ENCODE assay signal across 28 cellular contexts in genomic region chr10:11115337-11115736, GRCh38.
DNase-seq lines count a peak whose midpoint lies in the region; ATAC-seq and TF ChIP-seq lines count a peak whose summit lies in the region.
"Had no signal": no experiment of that assay in that cellular context is flagged by ENCODE, and none has a peak within 500 bp of the region (broad histone marks: within the 10 kb centered on the region; RNA-seq: fewer than 3 reads in every experiment).

No MANE protein-coding gene starts in this region.

- no peak overlapping the region for H3K27ac ChIP-seq in CD4-positive, CD25-positive, alpha-beta regulatory T cell (ENCODE audit: insufficient read depth, low read length, poor library complexity, severe bottlenecking)
- H3K27ac ChIP-seq in heart left ventricle, result peak overlapping the region; percentile 35 to 81 (median 60)
- peak overlapping the region; percentile 30 for H3K27ac ChIP-seq in right cardiac atrium (ENCODE audit: low read length)
- no peak overlapping the region for H3K27ac ChIP-seq in upper lobe of left lung
- H3K27ac ChIP-seq: BLaER1, HL-60 had no signal

- no peak for TF ChIP-seq CTCF in heart left ventricle (IDR thresholded peaks at IDR 0.05)
- no peak for TF ChIP-seq CTCF in upper lobe of left lung (IDR thresholded peaks at IDR 0.05)
- no peak for TF ChIP-seq CTCF in Calu3 (IDR thresholded peaks at IDR 0.05; ENCODE audit: unreplicated experiment)

- H3K4me1 ChIP-seq in CD4-positive, CD25-positive, alpha-beta regulatory T cell (ENCODE audit: control insufficient read depth, insufficient read depth, low read length, poor library complexity, severe bottlenecking), result peaks cover 9% of the 10 kb centered on the region
- H3K4me1 ChIP-seq in heart left ventricle (peaks cover 6 to 80% (median 33%) of the 10 kb centered on the region in 12 donors), right cardiac atrium (ENCODE audit: control insufficient read depth, insufficient read depth, low read length) (peaks cover 11% of the 10 kb centered on the region), upper lobe of left lung (no peaks in the 10 kb centered on the region)

- no peak for ATAC-seq in CD4-positive, CD25-positive, alpha-beta regulatory T cell (ENCODE audit: low read depth in 2 of 2)
- ATAC-seq in T-helper 17 cell, result no peak
- peak; percentile 59 to 81 (median 64) for ATAC-seq in heart left ventricle
- ATAC-seq in right cardiac atrium, result peak; percentile 65 to 76
- ATAC-seq in upper lobe of left lung (ENCODE audit: low FRiP score in 2 of 2), result no peak
- ATAC-seq in GM18519 (IDR thresholded peaks at IDR 0.05; ENCODE audit: low FRiP score, unreplicated experiment), result no peak
- ATAC-seq: GM12878, HCT116, PC-3 had no signal

- H3K9me3 ChIP-seq in CD4-positive, CD25-positive, alpha-beta regulatory T cell (ENCODE audit: control insufficient read depth in 2 of 2, low read length in 2 of 2), result no peaks in the 10 kb centered on the region
- no peaks in the 10 kb centered on the region for H3K9me3 ChIP-seq in T-helper 17 cell (ENCODE audit: control insufficient read depth, low read length, poor library complexity, severe bottlenecking)
- H3K9me3 ChIP-seq in heart left ventricle, result no peaks in the 10 kb centered on the region
- H3K9me3 ChIP-seq in right cardiac atrium (ENCODE audit: control insufficient read depth, low read length), result no peaks in the 10 kb centered on the region
- no peaks in the 10 kb centered on the region for H3K9me3 ChIP-seq in upper lobe of left lung
- H3K9me3 ChIP-seq: BLaER1 had no signal

- no peak overlapping the region for H3K4me3 ChIP-seq in CD4-positive, CD25-positive, alpha-beta regulatory T cell (ENCODE audit: low read depth, low read length)
- H3K4me3 ChIP-seq in heart left ventricle (no peak overlapping the region), right cardiac atrium (ENCODE audit: low read length) (no peak overlapping the region), upper lobe of left lung (no peak overlapping the region)
- H3K4me3 ChIP-seq: BLaER1, GM12878 had no signal

- H3K27ac Mint-ChIP-seq in CD4-positive, CD25-positive, alpha-beta regulatory T cell, result peak overlapping the region in 2 of 3 donors; percentile 6 to 18
- H3K27ac Mint-ChIP-seq in T-helper 17 cell (peak overlapping the region; percentile 45), Calu3 (ENCODE audit: unreplicated experiment) (no peak overlapping the region)
- H3K27ac Mint-ChIP-seq: CD4-positive, alpha-beta T cell; IgD-negative memory B cell had no signal

- no TSS peak for BruUV-seq in Calu3 (replicated peaks; lab: Mats Ljungman, UMichigan)

- TF ChIP-seq POLR2A in heart left ventricle (IDR thresholded peaks at IDR 0.05) (no peak), upper lobe of left lung (IDR thresholded peaks at IDR 0.05) (no peak)

- no peaks in the 10 kb centered on the region for H3K36me3 ChIP-seq in CD4-positive, CD25-positive, alpha-beta regulatory T cell (ENCODE audit: control insufficient read depth, insufficient read depth, low read length)
- H3K36me3 ChIP-seq in heart left ventricle (no peaks in the 10 kb centered on the region), upper lobe of left lung (no peaks in the 10 kb centered on the region)
- H3K36me3 ChIP-seq: BLaER1 had no signal

- DNase-seq in CD4-positive, CD25-positive, alpha-beta regulatory T cell, result no peak
- DNase-seq in T-helper 17 cell (no peak), heart left ventricle (peak in 1 of 5 donors; percentile 58), right cardiac atrium (peak in 1 of 3 donors; percentile 52), upper lobe of left lung (no peak), T1000 (lab: John Stamatoyannopoulos, UW) (no peak), Calu3 (no peak)
- DNase-seq: CD4-positive, alpha-beta T cell; COR-L47; DMS 273 treated with DMSO at 0.1 percent for 48 hours; DMS79; EL; GDM1; NCI-H1048; NCI-H1417; NCI-H1694 treated with DMSO at 0.1 percent for 48 hours; NCI-H2081; NCI-H2171 treated with DMSO at 0.1 percent for 48 hours; NCI-H446; NCI-H524 treated with DMSO at 0.1 percent for 48 hours; NCI-H774; PC-3 had no signal

- H3K36me3 Mint-ChIP-seq in CD4-positive, CD25-positive, alpha-beta regulatory T cell, result no peaks in the 10 kb centered on the region
- H3K36me3 Mint-ChIP-seq in T-helper 17 cell (ENCODE audit: low read depth), result no peaks in the 10 kb centered on the region
- no peaks in the 10 kb centered on the region for H3K36me3 Mint-ChIP-seq in Calu3 (ENCODE audit: insufficient read depth, unreplicated experiment)
- H3K36me3 Mint-ChIP-seq: IgD-negative memory B cell had no signal

- no peak overlapping the region for H3K4me3 Mint-ChIP-seq in CD4-positive, CD25-positive, alpha-beta regulatory T cell
- H3K4me3 Mint-ChIP-seq in T-helper 17 cell (no peak overlapping the region), Calu3 (ENCODE audit: low read depth, unreplicated experiment) (no peak overlapping the region)
- H3K4me3 Mint-ChIP-seq: CD4-positive, alpha-beta T cell; IgD-negative memory B cell had no signal

- intact Hi-C loops in heart left ventricle (cut with DNase I), result loop anchor here in 2 of 10 donors (10.0 kb wide), 3 partner anchors 49 to 359 kb away; no protein-coding TSS in a partner anchor
- intact Hi-C loops in right cardiac atrium (cut with DNase I), result loop anchor here in 2 of 4 donors (10.0 kb wide), 2 partner anchors 49 to 159 kb away; no protein-coding TSS in a partner anchor
- intact Hi-C loops in Calu3 (cut with micrococcal nuclease; ENCODE audit: unreplicated experiment), result no loop called here

- H3K27me3 Mint-ChIP-seq in CD4-positive, CD25-positive, alpha-beta regulatory T cell, result no peaks in the 10 kb centered on the region
- H3K27me3 Mint-ChIP-seq in T-helper 17 cell, result no peaks in the 10 kb centered on the region
- no peaks in the 10 kb centered on the region for H3K27me3 Mint-ChIP-seq in Calu3 (ENCODE audit: unreplicated experiment)
- H3K27me3 Mint-ChIP-seq: CD4-positive, alpha-beta T cell; IgD-negative memory B cell had no signal

- H3K4me1 Mint-ChIP-seq in CD4-positive, CD25-positive, alpha-beta regulatory T cell, result peaks cover 7 to 42% (median 14%) of the 10 kb centered on the region in 4 donors
- H3K4me1 Mint-ChIP-seq in T-helper 17 cell (peaks cover 20% of the 10 kb centered on the region), Calu3 (ENCODE audit: low read depth, unreplicated experiment) (no peaks in the 10 kb centered on the region)

- CTCF ChIA-PET in Calu3 (lab: Charles Lee), result no interaction called here

- no peaks in the 10 kb centered on the region for H3K9me3 Mint-ChIP-seq in CD4-positive, CD25-positive, alpha-beta regulatory T cell
- H3K9me3 Mint-ChIP-seq in Calu3 (ENCODE audit: low read depth, unreplicated experiment), result no peaks in the 10 kb centered on the region
- H3K9me3 Mint-ChIP-seq: CD4-positive, alpha-beta T cell; IgD-negative memory B cell had no signal

- H3K27me3 ChIP-seq in CD4-positive, CD25-positive, alpha-beta regulatory T cell (ENCODE audit: control insufficient read depth, insufficient read depth, low read length), result no peaks in the 10 kb centered on the region
- no peaks in the 10 kb centered on the region for H3K27me3 ChIP-seq in heart left ventricle
- H3K27me3 ChIP-seq in right cardiac atrium (ENCODE audit: control insufficient read depth, insufficient read depth), result no peaks in the 10 kb centered on the region
- H3K27me3 ChIP-seq in upper lobe of left lung, result no peaks in the 10 kb centered on the region
- H3K27me3 ChIP-seq: BLaER1 had no signal

- no peak for TF ChIP-seq EP300 in upper lobe of left lung (IDR thresholded peaks at IDR 0.05)

- WGBS in heart left ventricle, 4 donors, result 44 to 62% (median 52%) methylated on average over 3 of the region's 3 CpGs
- WGBS in right cardiac atrium, result 44% methylated on average over 3 of the region's 3 CpGs
- WGBS in upper lobe of left lung, 2 donors, result 78 to 82% methylated on average over 3 of the region's 3 CpGs

Comparison
In these comparisons a context has a peak if more than half of its experiments do, and no peak if none do; other contexts are left out.
1. ATAC-seq: peak in heart left ventricle (4 of 4) and right cardiac atrium (2 of 2); none in CD4-positive, CD25-positive, alpha-beta regulatory T cell (0 of 2), T-helper 17 cell (single experiment), upper lobe of left lung (0 of 2) and GM18519 (single experiment).
2. H3K27ac ChIP-seq: peak in heart left ventricle (12 of 12) and right cardiac atrium (single experiment); none in CD4-positive, CD25-positive, alpha-beta regulatory T cell (single experiment) and upper lobe of left lung (0 of 4).